Comparison of ENCODE assay signal across 1 cellular context in the genomic region with DNA sequence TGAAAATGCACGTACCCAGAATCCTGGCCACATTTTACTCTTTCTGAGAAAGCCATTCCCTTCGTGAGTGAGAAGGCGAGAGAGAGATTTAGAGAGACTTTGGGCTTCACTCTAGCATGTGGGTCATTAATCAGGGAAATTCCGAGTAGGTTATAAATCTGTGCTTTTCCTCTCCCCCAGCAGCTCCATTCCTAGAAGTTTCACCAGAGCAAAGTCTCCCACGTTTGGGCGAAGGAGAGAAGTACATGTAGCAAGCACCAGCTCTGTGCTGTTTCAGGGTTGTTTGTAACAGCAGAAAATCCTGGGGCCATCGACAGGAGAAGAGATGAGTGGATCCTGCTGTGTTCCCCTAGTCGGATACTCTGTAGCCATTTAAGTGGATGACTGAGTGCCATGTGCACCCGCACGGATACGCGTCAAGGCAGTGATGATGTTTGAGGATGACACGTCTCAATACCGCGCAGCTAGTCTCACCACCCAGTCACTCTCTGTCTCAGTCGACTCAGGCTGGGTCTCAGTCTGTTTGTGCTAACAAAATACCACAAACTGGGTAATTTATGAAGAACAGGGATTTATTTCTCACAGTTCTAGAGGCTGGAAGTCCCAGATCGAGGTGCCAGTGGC.
A peak's percentile ranks its signal among the peaks of the same experiment; 100 is the strongest.
TF ChIP-seq lines count a peak whose summit lies in the region.

No MANE protein-coding gene starts in this region.

TF ChIP-seq in HepG2, 621 proteins besides CTCF, POLR2A, EP300 and RAD21:
- TF ChIP-seq ZNF737 (CRISPR knock-in tag; IDR thresholded peaks at IDR 0.05; ENCODE audit: borderline replicate concordance) (no peak), JUND (CRISPR knock-in tag; IDR thresholded peaks at IDR 0.05) (no peak), ZNF143 (CRISPR knock-in tag; IDR thresholded peaks at IDR 0.05) (no peak), ASH2L (IDR thresholded peaks at IDR 0.05; ENCODE audit: insufficient read length, low read depth, low read length) (no peak), NKX3-1 (CRISPR knock-in tag; IDR thresholded peaks at IDR 0.05) (no peak), BORCS8-MEF2B (CRISPR knock-in tag; IDR thresholded peaks at IDR 0.05) (no peak), ZMYM4 (CRISPR knock-in tag; IDR thresholded peaks at IDR 0.05) (0 out of 2 replicates have a peak, but pooled peaks have one; percentile 23), FOXP1 (IDR thresholded peaks at IDR 0.05) (no peak), FOXP1 (CRISPR knock-in tag; IDR thresholded peaks at IDR 0.05) (no peak), YY1 (IDR thresholded peaks at IDR 0.05; ENCODE audit: insufficient read depth, insufficient replicate concordance, low read depth, low read length) (no peak), ZNF441 (CRISPR knock-in tag; IDR thresholded peaks at IDR 0.05; ENCODE audit: borderline replicate concordance) (peak; percentile 63; the same call in 1 of the 2 replicates), ZNF382 (CRISPR knock-in tag; IDR thresholded peaks at IDR 0.05; ENCODE audit: borderline replicate concordance) (no peak), ZBTB38 (CRISPR knock-in tag; IDR thresholded peaks at IDR 0.05) (peak; percentile 92), FOXC1 (CRISPR knock-in tag; IDR thresholded peaks at IDR 0.05; ENCODE audit: borderline replicate concordance) (0 out of 2 replicates have a peak, but pooled peaks have one; percentile 57), TSC22D2 (CRISPR knock-in tag; IDR thresholded peaks at IDR 0.05; ENCODE audit: borderline replicate concordance) (no peak), SKI (IDR thresholded peaks at IDR 0.05; ENCODE audit: partially characterized antibody) (no peak), ZNF678 (CRISPR knock-in tag; IDR thresholded peaks at IDR 0.05) (no peak), DR1 (CRISPR knock-in tag; IDR thresholded peaks at IDR 0.05) (no peak), BRD4 (CRISPR knock-in tag; IDR thresholded peaks at IDR 0.05) (peak; percentile 59; the same call in 1 of the 2 replicates)
- TF ChIP-seq, protein P1, sequence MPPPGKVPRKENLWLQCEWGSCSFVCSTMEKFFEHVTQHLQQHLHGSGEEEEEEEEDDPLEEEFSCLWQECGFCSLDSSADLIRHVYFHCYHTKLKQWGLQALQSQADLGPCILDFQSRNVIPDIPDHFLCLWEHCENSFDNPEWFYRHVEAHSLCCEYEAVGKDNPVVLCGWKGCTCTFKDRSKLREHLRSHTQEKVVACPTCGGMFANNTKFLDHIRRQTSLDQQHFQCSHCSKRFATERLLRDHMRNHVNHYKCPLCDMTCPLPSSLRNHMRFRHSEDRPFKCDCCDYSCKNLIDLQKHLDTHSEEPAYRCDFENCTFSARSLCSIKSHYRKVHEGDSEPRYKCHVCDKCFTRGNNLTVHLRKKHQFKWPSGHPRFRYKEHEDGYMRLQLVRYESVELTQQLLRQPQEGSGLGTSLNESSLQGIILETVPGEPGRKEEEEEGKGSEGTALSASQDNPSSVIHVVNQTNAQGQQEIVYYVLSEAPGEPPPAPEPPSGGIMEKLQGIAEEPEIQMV (CRISPR knock-in tag; IDR thresholded peaks at IDR 0.05; ENCODE audit: low read depth) = no peak
- TF ChIP-seq, protein P2, sequence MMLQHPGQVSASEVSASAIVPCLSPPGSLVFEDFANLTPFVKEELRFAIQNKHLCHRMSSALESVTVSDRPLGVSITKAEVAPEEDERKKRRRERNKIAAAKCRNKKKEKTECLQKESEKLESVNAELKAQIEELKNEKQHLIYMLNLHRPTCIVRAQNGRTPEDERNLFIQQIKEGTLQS (CRISPR knock-in tag; IDR thresholded peaks at IDR 0.05) = no peak
- TF ChIP-seq, protein P3, sequence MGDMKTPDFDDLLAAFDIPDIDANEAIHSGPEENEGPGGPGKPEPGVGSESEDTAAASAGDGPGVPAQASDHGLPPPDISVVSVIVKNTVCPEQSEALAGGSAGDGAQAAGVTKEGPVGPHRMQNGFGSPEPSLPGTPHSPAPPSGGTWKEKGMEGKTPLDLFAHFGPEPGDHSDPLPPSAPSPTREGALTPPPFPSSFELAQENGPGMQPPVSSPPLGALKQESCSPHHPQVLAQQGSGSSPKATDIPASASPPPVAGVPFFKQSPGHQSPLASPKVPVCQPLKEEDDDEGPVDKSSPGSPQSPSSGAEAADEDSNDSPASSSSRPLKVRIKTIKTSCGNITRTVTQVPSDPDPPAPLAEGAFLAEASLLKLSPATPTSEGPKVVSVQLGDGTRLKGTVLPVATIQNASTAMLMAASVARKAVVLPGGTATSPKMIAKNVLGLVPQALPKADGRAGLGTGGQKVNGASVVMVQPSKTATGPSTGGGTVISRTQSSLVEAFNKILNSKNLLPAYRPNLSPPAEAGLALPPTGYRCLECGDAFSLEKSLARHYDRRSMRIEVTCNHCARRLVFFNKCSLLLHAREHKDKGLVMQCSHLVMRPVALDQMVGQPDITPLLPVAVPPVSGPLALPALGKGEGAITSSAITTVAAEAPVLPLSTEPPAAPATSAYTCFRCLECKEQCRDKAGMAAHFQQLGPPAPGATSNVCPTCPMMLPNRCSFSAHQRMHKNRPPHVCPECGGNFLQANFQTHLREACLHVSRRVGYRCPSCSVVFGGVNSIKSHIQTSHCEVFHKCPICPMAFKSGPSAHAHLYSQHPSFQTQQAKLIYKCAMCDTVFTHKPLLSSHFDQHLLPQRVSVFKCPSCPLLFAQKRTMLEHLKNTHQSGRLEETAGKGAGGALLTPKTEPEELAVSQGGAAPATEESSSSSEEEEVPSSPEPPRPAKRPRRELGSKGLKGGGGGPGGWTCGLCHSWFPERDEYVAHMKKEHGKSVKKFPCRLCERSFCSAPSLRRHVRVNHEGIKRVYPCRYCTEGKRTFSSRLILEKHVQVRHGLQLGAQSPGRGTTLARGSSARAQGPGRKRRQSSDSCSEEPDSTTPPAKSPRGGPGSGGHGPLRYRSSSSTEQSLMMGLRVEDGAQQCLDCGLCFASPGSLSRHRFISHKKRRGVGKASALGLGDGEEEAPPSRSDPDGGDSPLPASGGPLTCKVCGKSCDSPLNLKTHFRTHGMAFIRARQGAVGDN (CRISPR knock-in tag; IDR thresholded peaks at IDR 0.05) = peak; percentile 38; the same call in 1 of the 2 replicates
TF ChIP-seq in HepG2: peak in this region for 6.
